ENCODE assay signal across 8 cellular contexts in genomic region chr9:121267689-121268597, GRCh38. TPM values are rescaled to one million over a fixed set of nuclear protein-coding genes. Genes with fewer than 3 reads are reported as not detected.
DNase-seq lines count a peak whose midpoint lies in the region; ATAC-seq and TF ChIP-seq lines count a peak whose summit lies in the region.

Gene GSN (plus strand): TSS chr9:121268162. CDS start chr9:121301972, 33,810 bp downstream.

- peaks cover 37% of the 10 kb centered on the region for H3K27me3 ChIP-seq in iPS-18a (ENCODE audit: control insufficient read depth, insufficient read depth, low read length)
- H3K27me3 ChIP-seq in sigmoid colon: no peaks in the 10 kb centered on the region

- intact Hi-C loops in sigmoid colon (cut with DNase I): loop anchor here (2.0 to 5.0 kb wide), 3 partner anchors 21 to 104 kb away; partner anchors contain the start of gene STOM

- H3K27ac ChIP-seq in iPS-18a (ENCODE audit: low read length) (no peak within 1 kb of the TSS), sigmoid colon (peak within 1 kb of the TSS; percentile 94 to 99 (median 97))

- H3K36me3 ChIP-seq in iPS-18a (ENCODE audit: control insufficient read depth, low read depth, low read length): no peaks in the 10 kb centered on the region
- no peaks in the 10 kb centered on the region for H3K36me3 ChIP-seq in sigmoid colon

- 1 to 2% methylated on average over 64 of the region's 64 CpGs for WGBS in sigmoid colon, 2 donors

- in situ Hi-C loops in T47D (cut with HindIII; ENCODE audit: low pct_unique_long_range_greater_than_20kb, low sequenced_read_pairs): no loop called here

- peak; percentile 92 to 98 for TF ChIP-seq POLR2A in sigmoid colon (IDR thresholded peaks at IDR 0.05)

- peak within 1 kb of the TSS; percentile 71 for H3K4me3 ChIP-seq in iPS-18a (ENCODE audit: low read length)
- H3K4me3 ChIP-seq in sigmoid colon: peak within 1 kb of the TSS; percentile 85 to 96 (median 92)

- ATAC-seq in GM21723 (IDR thresholded peaks at IDR 0.05; ENCODE audit: unreplicated experiment): peak; percentile 69
- no peak for ATAC-seq in GM18861 (IDR thresholded peaks at IDR 0.05; ENCODE audit: unreplicated experiment)

- no peaks in the 10 kb centered on the region for H3K9me3 ChIP-seq in iPS-18a (ENCODE audit: control insufficient read depth, low read depth, low read length)
- H3K9me3 ChIP-seq in sigmoid colon: no peaks in the 10 kb centered on the region

- H3K4me1 ChIP-seq in iPS-18a (ENCODE audit: control insufficient read depth, low read depth, low read length) (peaks cover 29% of the 10 kb centered on the region), sigmoid colon (peaks cover 0 to 81% (median 63%) of the 10 kb centered on the region in 4 donors)

- H3K9ac ChIP-seq in iPS-18a (ENCODE audit: low read length): peak within 1 kb of the TSS; percentile 48

- DNase-seq in DMS153 (lab: John Stamatoyannopoulos, UW): peak; percentile 23
- peak; percentile 66 for DNase-seq in M059J (ENCODE audit: low read depth)
- peak; percentile 81 for DNase-seq in UCSD-AML1 (lab: John Stamatoyannopoulos, UW; ENCODE audit: unreplicated experiment)
- DNase-seq in T47D (ENCODE audit: low read depth in 1 of 2, low spot score in 1 of 2): peak; percentile 74 to 90
- DNase-seq in sigmoid colon: peak; percentile 94

- no peak for TF ChIP-seq EP300 in sigmoid colon (IDR thresholded peaks at IDR 0.05)

- peak in 1 of 4 experiments; percentile 13 for TF ChIP-seq CTCF in sigmoid colon (IDR thresholded peaks at IDR 0.05)

RNA-seq across cellular contexts. Expression of gene GSN, which starts in this region (rescaled TPM):
- total RNA-seq in M059J (2014; rRNA removed; shearing (Covaris generic)): 142 and 207 TPM in 2 replicates
- total RNA-seq in sigmoid colon: 1,000 to 10,000 TPM; 1,610 to 2,826 (median 1,919) TPM
- polyA plus RNA-seq in sigmoid colon: 100 to 1,000 TPM; 333 to 617 (median 497) TPM

Comparison
In these comparisons a context has a peak if more than half of its experiments do, and no peak if none do; other contexts are left out.
1. DNase-seq: peak in every context shown above with its lines; median percentile 94 in sigmoid colon; 82 in T47D; 81 in UCSD-AML1; 66 in M059J; 23 in DMS153.